In genomic region chr1:169484683-169485426, GRCh38 we compare ENCODE assay signal across 8 cellular contexts. TPM values are rescaled to one million over a fixed set of nuclear protein-coding genes. Genes with fewer than 3 reads are reported as not detected.
A peak's percentile ranks its signal among the peaks of the same experiment; 100 is the strongest.
DNase-seq lines count a peak whose midpoint lies in the region; ATAC-seq and TF ChIP-seq lines count a peak whose summit lies in the region.

No MANE protein-coding gene starts in this region.

- H3K27ac ChIP-seq in aorta (ENCODE audit: low read depth in 1 of 2, low read length in 2 of 2) = peak overlapping the region; percentile 70 to 87

- H3K27ac Mint-ChIP-seq in neural crest cell (ENCODE audit: unreplicated experiment) = peak overlapping the region; percentile 98

- no peaks in the 10 kb centered on the region for H3K9me3 ChIP-seq in aorta (ENCODE audit: control insufficient read depth, low read length)

- H3K4me3 Mint-ChIP-seq in neural crest cell = peak overlapping the region; percentile 90

- H3K27me3 ChIP-seq in aorta (ENCODE audit: control insufficient read depth in 1 of 2, insufficient read depth in 2 of 2, low read length in 1 of 2) = no peaks in the 10 kb centered on the region

- peak; percentile 26 for ATAC-seq in GM18867 (IDR thresholded peaks at IDR 0.05; ENCODE audit: unreplicated experiment)
- ATAC-seq in HG03095 (IDR thresholded peaks at IDR 0.05; ENCODE audit: unreplicated experiment) = peak; percentile 19
- ATAC-seq in aorta (ENCODE audit: low FRiP score) = peak; percentile 68

- peaks cover 53% of the 10 kb centered on the region for H3K4me1 Mint-ChIP-seq in neural crest cell

- no peaks in the 10 kb centered on the region for H3K27me3 Mint-ChIP-seq in neural crest cell (ENCODE audit: low read depth)

- 17% methylated on average over 15 of the region's 15 CpGs for WGBS in aorta, 2 donors

- no peaks in the 10 kb centered on the region for H3K36me3 ChIP-seq in aorta (ENCODE audit: control insufficient read depth in 1 of 2, insufficient read depth in 2 of 2, low read length in 1 of 2)

- H3K4me1 ChIP-seq in aorta (ENCODE audit: control insufficient read depth in 1 of 2, insufficient read depth in 2 of 2, low read length in 2 of 2) = peaks cover 3 to 4% of the 10 kb centered on the region in 2 donors

- DNase-seq in AG09309 (ENCODE audit: low read depth) (no peak), NCI-H82 (lab: John Stamatoyannopoulos, UW) (peak; percentile 71), foreskin melanocyte (peak; percentile 59), neural crest cell (ENCODE audit: low read depth, low spot score) (no peak), aorta (peak; percentile 72 to 80)
- peak; percentile 5 for DNase-seq in activated gamma-delta T cell treated with anti-CD3 and anti-CD28 coated beads, Interleukin-2, amount 50 U/mL, for 16 hours (ENCODE audit: low read depth)

- H3K36me3 Mint-ChIP-seq in neural crest cell (ENCODE audit: low read depth) = no peaks in the 10 kb centered on the region

- TF ChIP-seq CTCF in AG09309 (IDR thresholded peaks at IDR 0.05; ENCODE audit: control insufficient read depth, insufficient read depth, low read depth, low read length, missing control alignments) = no peak
- no peak for TF ChIP-seq CTCF in neural crest cell (conservative IDR thresholded peaks at IDR 0.05)

- H3K4me3 ChIP-seq in AG09309 (ENCODE audit: control insufficient read depth, low read depth, low read length) (peak overlapping the region; percentile 76), aorta (ENCODE audit: low read length in 2 of 2) (peak overlapping the region; percentile 46 to 87)

- H3K9me3 Mint-ChIP-seq in neural crest cell = no peaks in the 10 kb centered on the region

- intact Hi-C loops in aorta (cut with DNase I) = loop anchor here in 1 of 2 donors (5.0 kb wide), 1 partner anchor 118 kb away; the partner anchor contains the start of genes BLZF1 and NME7

RNA-seq across cellular contexts. Expression of gene SLC19A2, which starts 0.9 kb away (rescaled TPM):
- total RNA-seq in neural crest cell (12.2 and 12.6 TPM in 2 replicates), aorta (10 to 100 TPM in 1 of 2 donors, 1 to 10 TPM in 1; 8.7 to 26.9 TPM)
- 1 to 10 TPM; 3.5 to 8.1 TPM for polyA plus RNA-seq in aorta

RNA-seq across cellular contexts. Expression of gene CCDC181, which starts 57.6 kb away (rescaled TPM):
- total RNA-seq in neural crest cell = 7.5 TPM in 2 replicates
- total RNA-seq in aorta = under 1 TPM; 0.48 to 0.97 TPM
- 1 to 10 TPM; 1.6 to 3.9 TPM for polyA plus RNA-seq in aorta

Comparison
In these comparisons a context has a peak if more than half of its experiments do, and no peak if none do; other contexts are left out.
1. DNase-seq: peak in NCI-H82 (single experiment), activated gamma-delta T cell treated with anti-CD3 and anti-CD28 coated beads, Interleukin-2, amount 50 U/mL, for 16 hours (single experiment), foreskin melanocyte (single experiment) and aorta (2 of 2); none in AG09309 (single experiment) and neural crest cell (single experiment).
2. Peak in every context shown above with its lines, with median percentiles within 50 percentile points of each other: ATAC-seq.